ENCODE assay signal across 14 cellular contexts in the genomic region with DNA sequence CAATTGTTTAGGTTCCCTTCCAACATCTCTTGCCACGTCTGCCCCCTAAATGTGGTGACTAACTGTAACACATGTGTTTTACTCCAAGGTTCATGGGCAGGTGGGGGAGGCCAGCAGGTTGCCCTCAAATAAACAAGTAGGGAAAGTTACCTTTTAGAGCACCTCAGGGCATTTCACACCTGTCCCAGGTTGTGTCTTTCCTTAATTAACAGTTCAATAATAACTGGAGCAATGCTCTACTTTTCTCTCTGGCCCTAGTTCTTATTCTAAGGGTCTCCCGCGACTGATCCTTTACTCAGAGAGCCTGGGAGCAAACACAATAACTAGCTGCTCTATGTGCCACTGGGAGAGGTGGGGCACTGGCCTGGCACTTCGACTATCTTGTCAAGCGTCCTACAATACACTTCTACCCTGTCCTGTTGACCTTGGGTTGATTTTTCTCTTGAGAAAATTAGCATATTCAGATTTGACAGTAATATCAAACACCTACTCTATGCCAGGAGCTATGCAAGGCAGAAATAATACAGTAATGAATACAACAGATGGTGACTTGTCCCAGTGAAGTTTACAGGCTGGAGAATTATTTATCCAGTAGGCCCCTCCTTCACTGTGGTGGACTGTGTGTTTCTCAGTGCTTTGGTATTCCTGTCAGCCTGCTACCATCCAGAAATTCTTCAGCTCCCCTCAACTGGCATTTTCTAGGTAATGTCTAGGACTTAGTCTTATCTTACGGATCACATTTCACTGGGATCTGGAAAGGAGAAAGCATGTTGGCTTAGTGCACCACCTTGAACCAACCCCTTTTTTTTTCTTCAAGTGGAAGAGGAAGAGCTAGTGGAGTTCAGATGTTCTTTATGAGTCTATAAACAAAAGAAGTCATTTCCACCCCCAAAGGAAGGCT.
DNase-seq lines count a peak whose midpoint lies in the region; ATAC-seq, FAIRE-seq and TF ChIP-seq lines count a peak whose summit lies in the region.
"Had no signal": no experiment of that assay in that cellular context is flagged by ENCODE, and none has a peak within 500 bp of the region (broad histone marks: within the 10 kb centered on the region; RNA-seq: fewer than 3 reads in every experiment).

No MANE protein-coding gene starts in this region.

- peak overlapping the region in 2 of 3 donors; percentile 50 to 76 for H3K27ac Mint-ChIP-seq in CD4-positive, CD25-positive, alpha-beta regulatory T cell
- peak overlapping the region; percentile 55 for H3K27ac Mint-ChIP-seq in chondrocyte (ENCODE audit: unreplicated experiment)
- H3K27ac Mint-ChIP-seq in CD8-positive, alpha-beta T cell: no peak overlapping the region

- peaks cover 2 to 24% (median 12%) of the 10 kb centered on the region in 7 donors for H3K9me3 Mint-ChIP-seq in CD4-positive, CD25-positive, alpha-beta regulatory T cell
- H3K9me3 Mint-ChIP-seq in chondrocyte (ENCODE audit: low read depth): peaks cover 23% of the 10 kb centered on the region
- peaks cover 26% of the 10 kb centered on the region for H3K9me3 Mint-ChIP-seq in CD8-positive, alpha-beta T cell

- POLR2A ChIA-PET in CD8-positive, alpha-beta T cell (lab: Charles Lee): no interaction called here

- no peak for ATAC-seq in CD4-positive, CD25-positive, alpha-beta regulatory T cell (ENCODE audit: low read depth in 2 of 2)
- ATAC-seq in lung (ENCODE audit: insufficient read depth, low FRiP score): no peak
- ATAC-seq in CD8-positive, alpha-beta T cell: no peak

- intact Hi-C loops in CD8-positive, alpha-beta T cell (cut with DNase I, micrococcal nuclease): no loop called here

- H3K4me1 ChIP-seq in CD4-positive, CD25-positive, alpha-beta regulatory T cell (ENCODE audit: control insufficient read depth, insufficient read depth, low read length, poor library complexity, severe bottlenecking): peaks cover 11% of the 10 kb centered on the region
- peaks cover 0 to 19% of the 10 kb centered on the region in 2 donors for H3K4me1 ChIP-seq in lung (ENCODE audit: control insufficient read depth in 2 of 2, insufficient read depth in 2 of 2, low read length in 2 of 2)
- no peaks in the 10 kb centered on the region for H3K4me1 ChIP-seq in CD8-positive, alpha-beta T cell (ENCODE audit: insufficient read depth, low read length)

- H3K36me3 Mint-ChIP-seq in CD4-positive, CD25-positive, alpha-beta regulatory T cell: peaks cover 9% of the 10 kb centered on the region
- peaks cover 7% of the 10 kb centered on the region for H3K36me3 Mint-ChIP-seq in chondrocyte (ENCODE audit: low read depth)
- H3K36me3 Mint-ChIP-seq in CD8-positive, alpha-beta T cell: peaks cover 19% of the 10 kb centered on the region

- H3K4me1 Mint-ChIP-seq in CD4-positive, CD25-positive, alpha-beta regulatory T cell: peaks cover 15 to 18% (median 16%) of the 10 kb centered on the region in 4 donors
- H3K4me1 Mint-ChIP-seq in chondrocyte (ENCODE audit: low read depth): peaks cover 25% of the 10 kb centered on the region
- H3K4me1 Mint-ChIP-seq in CD8-positive, alpha-beta T cell (ENCODE audit: low read depth): no peaks in the 10 kb centered on the region

- no peaks in the 10 kb centered on the region for H3K36me3 ChIP-seq in CD4-positive, CD25-positive, alpha-beta regulatory T cell (ENCODE audit: control insufficient read depth, insufficient read depth, low read length)
- no peaks in the 10 kb centered on the region for H3K36me3 ChIP-seq in lung (ENCODE audit: control insufficient read depth in 2 of 2, insufficient read depth in 2 of 2, low read length in 2 of 2)
- H3K36me3 ChIP-seq in CD8-positive, alpha-beta T cell (ENCODE audit: insufficient read depth, low read length): no peaks in the 10 kb centered on the region

- DNase-seq in CD4-positive, CD25-positive, alpha-beta regulatory T cell: no peak
- DNase-seq in HTR-8/SVneo (ENCODE audit: insufficient read length, low spot score) (peak; percentile 31), chondrocyte (ENCODE audit: low spot score) (no peak), lung (ENCODE audit: low spot score) (peak; percentile 6)
- no peak for DNase-seq in CD8-positive, alpha-beta T cell
- DNase-seq in stimulated activated CD4-positive, alpha-beta T cell treated with anti-CD3 and anti-CD28 coated beads, Interleukin-15, amount 100 ng/mL, for 24 hours: no peak
- DNase-seq in stimulated activated naive CD4-positive, alpha-beta T cell (lab: John Stamatoyannopoulos, UW): no peak
- no peak for DNase-seq in activated CD8-positive, alpha-beta memory T cell treated with anti-CD3 and anti-CD28 coated beads, Interleukin-2, amount 50 U/mL, for 48 hours
- DNase-seq: aorta, COR-L47, KG1, NCI-H510A treated with DMSO at 0.1 percent for 48 hours had no signal

- no peak for FAIRE-seq in HTR-8/SVneo (lab: Jason Lieb, UNC)
- FAIRE-seq: frontal cortex, GM18507 had no signal

- H3K27me3 Mint-ChIP-seq in CD4-positive, CD25-positive, alpha-beta regulatory T cell: peaks cover 4% of the 10 kb centered on the region
- H3K27me3 Mint-ChIP-seq in chondrocyte (ENCODE audit: low read depth): no peaks in the 10 kb centered on the region
- no peaks in the 10 kb centered on the region for H3K27me3 Mint-ChIP-seq in CD8-positive, alpha-beta T cell (ENCODE audit: low read depth)

- no peak overlapping the region for H3K4me3 ChIP-seq in CD4-positive, CD25-positive, alpha-beta regulatory T cell (ENCODE audit: low read depth, low read length)
- no peak overlapping the region for H3K4me3 ChIP-seq in lung
- H3K4me3 ChIP-seq in CD8-positive, alpha-beta T cell (ENCODE audit: low read depth, low read length): no peak overlapping the region

- no peaks in the 10 kb centered on the region for H3K27me3 ChIP-seq in CD4-positive, CD25-positive, alpha-beta regulatory T cell (ENCODE audit: control insufficient read depth, insufficient read depth, low read length)
- no peaks in the 10 kb centered on the region for H3K27me3 ChIP-seq in lung (ENCODE audit: control insufficient read depth, insufficient read depth)
- H3K27me3 ChIP-seq in CD8-positive, alpha-beta T cell (ENCODE audit: insufficient read depth, low read length): no peaks in the 10 kb centered on the region

- no peak for TF ChIP-seq CTCF in chondrocyte (IDR thresholded peaks at IDR 0.05)
- no peak for TF ChIP-seq CTCF in lung (IDR thresholded peaks at IDR 0.05; ENCODE audit: control extremely low read depth, extremely low read depth)
- no peak for TF ChIP-seq CTCF in CD8-positive, alpha-beta T cell (IDR thresholded peaks at IDR 0.05)

- 88 to 93% methylated on average over 6 of the region's 6 CpGs for WGBS in lung, 2 donors

- peak overlapping the region in 1 of 4 donors; percentile 41 for H3K4me3 Mint-ChIP-seq in CD4-positive, CD25-positive, alpha-beta regulatory T cell
- no peak overlapping the region for H3K4me3 Mint-ChIP-seq in chondrocyte (ENCODE audit: unreplicated experiment)
- H3K4me3 Mint-ChIP-seq in CD8-positive, alpha-beta T cell: no peak overlapping the region

- CTCF ChIA-PET in CD8-positive, alpha-beta T cell (lab: Charles Lee): interaction anchor here (0.6 to 0.7 kb wide), 2 partner anchors 553 to 1704 kb away, joined by 3 read pairs; no protein-coding TSS in a partner anchor

- H3K27ac ChIP-seq in CD4-positive, CD25-positive, alpha-beta regulatory T cell (ENCODE audit: insufficient read depth, low read length, poor library complexity, severe bottlenecking): no peak overlapping the region
- H3K27ac ChIP-seq in lung (ENCODE audit: low read depth in 1 of 2, low read length in 1 of 2): no peak overlapping the region
- H3K27ac ChIP-seq in CD8-positive, alpha-beta T cell (ENCODE audit: low read depth, low read length): no peak overlapping the region

- peaks cover 10 to 16% of the 10 kb centered on the region in 2 experiments for H3K9me3 ChIP-seq in CD4-positive, CD25-positive, alpha-beta regulatory T cell (ENCODE audit: control insufficient read depth in 2 of 2, low read length in 2 of 2)
- peaks cover 0 to 2% of the 10 kb centered on the region in 2 donors for H3K9me3 ChIP-seq in lung (ENCODE audit: control insufficient read depth in 2 of 2, insufficient read depth in 1 of 2, low read length in 1 of 2)
- H3K9me3 ChIP-seq in CD8-positive, alpha-beta T cell (ENCODE audit: low read length): no peaks in the 10 kb centered on the region

Comparison
In these comparisons a context has a peak if more than half of its experiments do, and no peak if none do; other contexts are left out.
1. DNase-seq: peak in HTR-8/SVneo (single experiment) and lung (single experiment); none in CD4-positive, CD25-positive, alpha-beta regulatory T cell (0 of 3), chondrocyte (single experiment), CD8-positive, alpha-beta T cell (0 of 7), stimulated activated CD4-positive, alpha-beta T cell treated with anti-CD3 and anti-CD28 coated beads, Interleukin-15, amount 100 ng/mL, for 24 hours (single experiment), stimulated activated naive CD4-positive, alpha-beta T cell (0 of 6) and activated CD8-positive, alpha-beta memory T cell treated with anti-CD3 and anti-CD28 coated beads, Interleukin-2, amount 50 U/mL, for 48 hours (single experiment).